Comparison of ENCODE assay signal across 17 cellular contexts in the genomic region with DNA sequence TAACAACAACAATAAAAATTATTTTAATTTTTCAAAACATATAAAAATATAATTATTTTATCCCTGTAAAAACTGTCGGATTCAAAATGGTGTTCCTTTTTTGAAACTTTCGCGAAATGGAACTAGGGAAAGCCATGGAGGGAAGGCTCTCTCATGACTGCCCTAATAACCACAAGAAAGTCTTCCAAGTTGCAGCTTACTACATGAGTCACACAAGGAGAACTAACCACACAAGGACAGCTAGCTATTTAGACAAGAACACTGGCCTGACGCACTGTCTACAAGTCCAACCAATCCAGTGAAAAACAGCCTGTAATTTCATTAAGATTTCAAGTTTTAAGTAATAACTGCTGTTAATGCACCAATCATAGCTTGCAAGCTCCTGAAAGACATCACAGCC.
A peak's percentile ranks its signal among the peaks of the same experiment; 100 is the strongest.
DNase-seq lines count a peak whose midpoint lies in the region; ATAC-seq lines count a peak whose summit lies in the region.
"Had no signal": no experiment of that assay in that cellular context is flagged by ENCODE, and none has a peak within 500 bp of the region (broad histone marks: within the 10 kb centered on the region; RNA-seq: fewer than 3 reads in every experiment).

No MANE protein-coding gene starts in this region.

- ATAC-seq in HG02610 (IDR thresholded peaks at IDR 0.05; ENCODE audit: unreplicated experiment), result no peak
- ATAC-seq in effector memory CD8-positive, alpha-beta T cell (replicated peaks), result no peak
- ATAC-seq: left ventricle myocardium superior had no signal

- CTCF ChIA-PET in CD4-positive, alpha-beta memory T cell (lab: Charles Lee; ENCODE audit: partially characterized antibody), result no interaction called here

- H3K36me3 Mint-ChIP-seq in effector memory CD8-positive, alpha-beta T cell (ENCODE audit: insufficient read depth), result no peaks in the 10 kb centered on the region
- H3K36me3 Mint-ChIP-seq in CD4-positive, alpha-beta memory T cell, result no peaks in the 10 kb centered on the region
- H3K36me3 Mint-ChIP-seq: activated naive CD8-positive, alpha-beta T cell; naive B cell had no signal

- DNase-seq in SIG-M5 treated with dmso at 0.1 percent for 504 hours (lab: John Stamatoyannopoulos, UW; ENCODE audit: unreplicated experiment) (peak; percentile 12), SIG-M5 (lab: John Stamatoyannopoulos, UW) (no peak), SW480 (ENCODE audit: low spot score) (peak; percentile 0), fibroblast of peridontal ligament (ENCODE audit: extremely low read depth) (peak; percentile 36), stromal cell of bone marrow (ENCODE audit: low read depth) (peak; percentile 4)
- DNase-seq in effector memory CD8-positive, alpha-beta T cell, result no peak
- DNase-seq in CD4-positive, alpha-beta memory T cell, result no peak
- DNase-seq: activated T-cell treated with anti-CD3 and anti-CD28 coated beads, Interleukin-2, amount 50 U/mL, for 24 hours; left ventricle myocardium superior; naive B cell; NCI-H1694; NCI-H526 had no signal

- no peaks in the 10 kb centered on the region for H3K27me3 ChIP-seq in CD4-positive, alpha-beta memory T cell (ENCODE audit: insufficient read depth, low read length)
- H3K27me3 ChIP-seq: suprapubic skin had no signal

- no peak overlapping the region for H3K27ac Mint-ChIP-seq in effector memory CD8-positive, alpha-beta T cell
- no peak overlapping the region for H3K27ac Mint-ChIP-seq in CD4-positive, alpha-beta memory T cell
- H3K27ac Mint-ChIP-seq: activated naive CD8-positive, alpha-beta T cell; activated T-cell treated with anti-CD3 and anti-CD28 coated beads, Interleukin-2, amount 50 U/mL, for 24 hours; naive B cell had no signal

- intact Hi-C loops in CD4-positive, alpha-beta memory T cell (cut with micrococcal nuclease), result no loop called here

- H3K4me1 Mint-ChIP-seq in effector memory CD8-positive, alpha-beta T cell (ENCODE audit: low read depth in 2 of 2), result no peaks in the 10 kb centered on the region
- no peaks in the 10 kb centered on the region for H3K4me1 Mint-ChIP-seq in CD4-positive, alpha-beta memory T cell
- H3K4me1 Mint-ChIP-seq: naive B cell had no signal

- H3K4me3 Mint-ChIP-seq in effector memory CD8-positive, alpha-beta T cell, result no peak overlapping the region
- H3K4me3 Mint-ChIP-seq in CD4-positive, alpha-beta memory T cell, result no peak overlapping the region
- H3K4me3 Mint-ChIP-seq: activated naive CD8-positive, alpha-beta T cell; activated T-cell treated with anti-CD3 and anti-CD28 coated beads, Interleukin-2, amount 50 U/mL, for 24 hours; naive B cell had no signal

- no peaks in the 10 kb centered on the region for H3K4me1 ChIP-seq in CD4-positive, alpha-beta memory T cell (ENCODE audit: insufficient read depth, low read length)
- H3K4me1 ChIP-seq: HAP-1, suprapubic skin had no signal

- no peaks in the 10 kb centered on the region for H3K36me3 ChIP-seq in CD4-positive, alpha-beta memory T cell (ENCODE audit: insufficient read depth, low read length)
- H3K36me3 ChIP-seq: HAP-1, suprapubic skin had no signal

- peaks cover 0 to 2% of the 10 kb centered on the region in 2 donors for H3K9me3 Mint-ChIP-seq in effector memory CD8-positive, alpha-beta T cell
- H3K9me3 Mint-ChIP-seq in CD4-positive, alpha-beta memory T cell, result peaks cover 0 to 5% (median 2%) of the 10 kb centered on the region in 8 donors
- H3K9me3 Mint-ChIP-seq: naive B cell had no signal

- H3K27ac ChIP-seq in CD4-positive, alpha-beta memory T cell (ENCODE audit: low read depth, low read length), result no peak overlapping the region
- H3K27ac ChIP-seq: RWPE1, suprapubic skin had no signal

- no peak overlapping the region for H3K4me3 ChIP-seq in CD4-positive, alpha-beta memory T cell (ENCODE audit: low read length in 2 of 2)
- H3K4me3 ChIP-seq: HAP-1, suprapubic skin had no signal

- H3K27me3 Mint-ChIP-seq in effector memory CD8-positive, alpha-beta T cell, result no peaks in the 10 kb centered on the region
- H3K27me3 Mint-ChIP-seq in CD4-positive, alpha-beta memory T cell, result no peaks in the 10 kb centered on the region
- H3K27me3 Mint-ChIP-seq: activated naive CD8-positive, alpha-beta T cell; activated T-cell treated with anti-CD3 and anti-CD28 coated beads, Interleukin-2, amount 50 U/mL, for 24 hours; naive B cell had no signal

- POLR2A ChIA-PET in CD4-positive, alpha-beta memory T cell (lab: Charles Lee; ENCODE audit: partially characterized antibody), result no interaction called here

- no peaks in the 10 kb centered on the region for H3K9me3 ChIP-seq in CD4-positive, alpha-beta memory T cell (ENCODE audit: control insufficient read depth in 1 of 2, low read length in 2 of 2)
- H3K9me3 ChIP-seq: HAP-1, suprapubic skin had no signal

Comparison
In these comparisons a context has a peak if more than half of its experiments do, and no peak if none do; other contexts are left out.
1. DNase-seq: peak in SIG-M5 treated with dmso at 0.1 percent for 504 hours (single experiment), SW480 (single experiment), fibroblast of peridontal ligament (single experiment) and stromal cell of bone marrow (single experiment); none in SIG-M5 (single experiment), effector memory CD8-positive, alpha-beta T cell (0 of 3) and CD4-positive, alpha-beta memory T cell (0 of 5).